In genomic region chr4:57116245-57116644, GRCh38 we compare ENCODE assay signal across 31 cellular contexts. TPM values are rescaled to one million over a fixed set of nuclear protein-coding genes. Genes with fewer than 3 reads are reported as not detected.
A peak's percentile ranks its signal among the peaks of the same experiment; 100 is the strongest.
DNase-seq lines count a peak whose midpoint lies in the region; ATAC-seq, FAIRE-seq and TF ChIP-seq lines count a peak whose summit lies in the region.
"Had no signal": no experiment of that assay in that cellular context is flagged by ENCODE, and none has a peak within 500 bp of the region (broad histone marks: within the 10 kb centered on the region; RNA-seq: fewer than 3 reads in every experiment).

No MANE protein-coding gene starts in this region.

- H2AFZ ChIP-seq in mammary epithelial cell (ENCODE audit: low read depth, low read length) (peak overlapping the region; percentile 24), endothelial cell of umbilical vein (ENCODE audit: low read depth, low read length) (no peak overlapping the region)

- H3K27ac ChIP-seq in mammary epithelial cell (ENCODE audit: insufficient read depth, low read depth, low read length) (no peak overlapping the region), endothelial cell of umbilical vein (ENCODE audit: insufficient read depth, low read depth, low read length) (no peak overlapping the region)
- H3K27ac ChIP-seq: SJSA1 had no signal

- no peak for TF ChIP-seq CTCF in mammary epithelial cell (conservative IDR thresholded peaks at IDR 0.05 in 1 of 2, IDR thresholded peaks at IDR 0.05 in 1 of 2; ENCODE audit: extremely low read depth in 1 of 2, insufficient read depth in 1 of 2, low read depth in 1 of 2, low read length in 2 of 2)
- TF ChIP-seq CTCF in MCF 10A (IDR thresholded peaks at IDR 0.05; ENCODE audit: unreplicated experiment): no peak
- no peak for TF ChIP-seq CTCF in endothelial cell of umbilical vein (IDR thresholded peaks at IDR 0.05; ENCODE audit: extremely low read depth in 1 of 2, insufficient read depth in 1 of 2, low read depth in 1 of 2, low read length in 2 of 2)
- TF ChIP-seq CTCF in GM10248 (IDR thresholded peaks at IDR 0.05; ENCODE audit: control extremely low read depth, extremely low read depth, low read depth, missing control alignments): no peak

- TF ChIP-seq POLR2A in endothelial cell of umbilical vein (IDR thresholded peaks at IDR 0.05; ENCODE audit: low read depth, low read length): no peak

- dilution Hi-C loops in mammary epithelial cell (cut with HindIII; ENCODE audit: low sequenced_read_pairs) (no loop called here), endothelial cell of umbilical vein (cut with MboI; ENCODE audit: extremely low pct_ligation_motif_present, low sequenced_read_pairs) (no loop called here)

- H3K36me3 ChIP-seq in mammary epithelial cell (ENCODE audit: insufficient read depth, low read length): no peaks in the 10 kb centered on the region
- no peaks in the 10 kb centered on the region for H3K36me3 ChIP-seq in endothelial cell of umbilical vein (ENCODE audit: control insufficient read depth in 2 of 2, extremely low read depth in 1 of 2, insufficient read depth in 2 of 2, low read length in 2 of 2)
- H3K36me3 ChIP-seq: SJSA1 had no signal

- peaks cover 35% of the 10 kb centered on the region for H3K4me1 ChIP-seq in mammary epithelial cell (ENCODE audit: insufficient read depth, low read length)
- peaks cover 25% of the 10 kb centered on the region for H3K4me1 ChIP-seq in endothelial cell of umbilical vein (ENCODE audit: control insufficient read depth, extremely low read depth, insufficient read depth, low read length)

- H3K79me2 ChIP-seq in mammary epithelial cell (ENCODE audit: insufficient read depth, low read length): no peaks in the 10 kb centered on the region
- H3K79me2 ChIP-seq in endothelial cell of umbilical vein (ENCODE audit: control insufficient read depth, insufficient read depth, low read length): no peaks in the 10 kb centered on the region

- H4K20me1 ChIP-seq in mammary epithelial cell (ENCODE audit: insufficient read depth, low read length) (no peaks in the 10 kb centered on the region), endothelial cell of umbilical vein (replicated peaks; ENCODE audit: control insufficient read depth, extremely low read depth, insufficient read depth, low read length) (no peaks in the 10 kb centered on the region)

- no peaks in the 10 kb centered on the region for H3K36me3 Mint-ChIP-seq in MCF 10A (ENCODE audit: insufficient read depth, unreplicated experiment)

- H3K4me3 ChIP-seq in mammary epithelial cell (replicated peaks in 1 of 3; ENCODE audit: insufficient read depth in 1 of 3, low read depth in 2 of 3, low read length in 3 of 3): no peak overlapping the region
- H3K4me3 ChIP-seq in endothelial cell of umbilical vein (replicated peaks in 1 of 3; ENCODE audit: insufficient read depth in 1 of 3, low read depth in 1 of 3, low read length in 3 of 3): no peak overlapping the region
- H3K4me3 ChIP-seq: SJSA1 had no signal

- H3K9me3 ChIP-seq in mammary epithelial cell (replicated peaks; ENCODE audit: insufficient read depth, low read length) (no peaks in the 10 kb centered on the region), endothelial cell of umbilical vein (replicated peaks; ENCODE audit: control insufficient read depth, insufficient read depth, low read length) (no peaks in the 10 kb centered on the region)
- H3K9me3 ChIP-seq: SJSA1 had no signal

- H3K4me1 Mint-ChIP-seq in MCF 10A (ENCODE audit: insufficient read depth, unreplicated experiment): peaks cover 39% of the 10 kb centered on the region

- H3K27ac Mint-ChIP-seq in MCF 10A (ENCODE audit: low read depth, unreplicated experiment): no peak overlapping the region
- H3K27ac Mint-ChIP-seq: CD4-positive, alpha-beta T cell had no signal

- BruUV-seq in mammary epithelial cell (replicated peaks; lab: Mats Ljungman, UMichigan) (no TSS peak), MCF 10A (replicated peaks; lab: Mats Ljungman, UMichigan) (no TSS peak), endothelial cell of umbilical vein (replicated peaks; lab: Mats Ljungman, UMichigan) (no TSS peak)

- no peaks in the 10 kb centered on the region for H3K27me3 ChIP-seq in mammary epithelial cell (ENCODE audit: insufficient read depth, low read length)
- H3K27me3 ChIP-seq in endothelial cell of umbilical vein (ENCODE audit: control insufficient read depth in 2 of 2, insufficient read depth in 2 of 2, low read length in 2 of 2): no peaks in the 10 kb centered on the region
- H3K27me3 ChIP-seq: SJSA1 had no signal

- DNase-seq in mammary epithelial cell: no peak
- no peak for DNase-seq in MCF 10A (ENCODE audit: unreplicated experiment)
- DNase-seq in RPMI7951 (ENCODE audit: low read depth): peak; percentile 62
- DNase-seq in endothelial cell of umbilical vein (ENCODE audit: low read depth, low spot score): no peak
- DNase-seq in GM10248 (ENCODE audit: extremely low spot score): no peak
- DNase-seq in SW480 (ENCODE audit: low spot score): no peak
- DNase-seq: CD4-positive, alpha-beta T cell; COR-L47; DMS53; EL; GDM1; HCEC 1CT; KBM-7; NCI-H1048; NCI-H1436; NCI-H187; NCI-H2081 treated with DMSO at 0.1 percent for 48 hours; NCI-H446; NCI-H524 treated with DMSO at 0.1 percent for 48 hours; NCI-H82; NK-92 treated with Interleukin-12 subunit alpha and Interleukin-12 subunit beta, amount 100 ng/mL, for 24 hours; PC-3; Right ventricle myocardium superior; RPMI8226 had no signal

- FAIRE-seq in endothelial cell of umbilical vein (lab: Jason Lieb, UNC): no peak
- FAIRE-seq: GM12891, H1, HTR-8/SVneo had no signal

- CTCF ChIA-PET in mammary epithelial cell (lab: Charles Lee; ENCODE audit: low non-redundant PET) (no interaction called here), MCF 10A (lab: Yijun Ruan, JAX) (no interaction called here), endothelial cell of umbilical vein (lab: Charles Lee) (interaction anchor here (1.0 kb wide), 1 partner anchor 46 kb away, joined by 3 read pairs; no protein-coding TSS in a partner anchor), GM10248 (lab: Yijun Ruan, JAX) (interaction anchor here (1.1 to 1.3 kb wide), 2 partner anchors 9 to 47 kb away, joined by 3 to 5 read pairs; no protein-coding TSS in a partner anchor)

- ATAC-seq in HG03095 (IDR thresholded peaks at IDR 0.05; ENCODE audit: unreplicated experiment): no peak
- ATAC-seq in HG02884 (IDR thresholded peaks at IDR 0.05; ENCODE audit: unreplicated experiment): no peak
- ATAC-seq: PC-3 had no signal

- intact Hi-C loops in mammary epithelial cell (cut with micrococcal nuclease) (no loop called here), MCF 10A (cut with micrococcal nuclease) (loop anchor here (10.0 kb wide), 1 partner anchor 81 kb away; no protein-coding TSS in a partner anchor), endothelial cell of umbilical vein (cut with micrococcal nuclease) (no loop called here)

- no peaks in the 10 kb centered on the region for H3K9me1 ChIP-seq in endothelial cell of umbilical vein (replicated peaks; ENCODE audit: control insufficient read depth, extremely low read depth, insufficient read depth, low read length)

- POLR2A ChIA-PET in MCF 10A (lab: Yijun Ruan, JAX): no interaction called here
- POLR2A ChIA-PET in endothelial cell of umbilical vein (lab: Charles Lee): no interaction called here
- POLR2A ChIA-PET in GM10248 (lab: Yijun Ruan, JAX): no interaction called here

- no peaks in the 10 kb centered on the region for H3K9me3 Mint-ChIP-seq in MCF 10A (ENCODE audit: unreplicated experiment)
- H3K9me3 Mint-ChIP-seq: CD4-positive, alpha-beta T cell had no signal

- in situ Hi-C loops in mammary epithelial cell (cut with MboI; ENCODE audit: low sequenced_read_pairs in 2 of 2): no loop called here

- WGBS in mammary epithelial cell (ENCODE audit: low coverage, missing lambda C conversion rate): 35% methylated on average over 3 of the region's 3 CpGs

- H3K9ac ChIP-seq in mammary epithelial cell (ENCODE audit: insufficient read depth, low read length): no peak overlapping the region
- H3K9ac ChIP-seq in endothelial cell of umbilical vein (replicated peaks; ENCODE audit: extremely low read depth, insufficient read depth, low read length): no peak overlapping the region

- H3K4me2 ChIP-seq in mammary epithelial cell (ENCODE audit: insufficient read depth, low read depth, low read length) (no peak overlapping the region), endothelial cell of umbilical vein (ENCODE audit: insufficient read depth, low read length) (no peak overlapping the region)

- no peak overlapping the region for H3K4me3 Mint-ChIP-seq in MCF 10A (ENCODE audit: unreplicated experiment)
- H3K4me3 Mint-ChIP-seq: CD4-positive, alpha-beta T cell had no signal

- H3K27me3 Mint-ChIP-seq in MCF 10A (ENCODE audit: insufficient read depth, unreplicated experiment): no peaks in the 10 kb centered on the region

TF ChIP-seq in endothelial cell of umbilical vein, 7 proteins besides CTCF, POLR2A, EP300 and RAD21:
- TF ChIP-seq MAX (IDR thresholded peaks at IDR 0.05; ENCODE audit: insufficient read depth, insufficient read length) (no peak), POLR2AphosphoS5 (IDR thresholded peaks at IDR 0.05; ENCODE audit: insufficient read depth, low read depth, low read length) (no peak), GATA2 (IDR thresholded peaks at IDR 0.05; ENCODE audit: insufficient read depth, insufficient read length, low read depth, low read length) (peak; percentile 60), EZH2 (IDR thresholded peaks at IDR 0.05; ENCODE audit: borderline replicate concordance, low read depth, low read length, severe bottlenecking) (no peak), MYC (IDR thresholded peaks at IDR 0.05; ENCODE audit: low read depth, low read length) (no peak), FOS (IDR thresholded peaks at IDR 0.05; ENCODE audit: borderline replicate concordance, insufficient read depth, low read length) (no peak), JUN (IDR thresholded peaks at IDR 0.05; ENCODE audit: borderline replicate concordance, insufficient read depth, insufficient read length, low read depth) (no peak)
TF ChIP-seq in endothelial cell of umbilical vein: peak in this region for 1.

RNA-seq across cellular contexts. Expression of gene IGFBP7, which starts 6.1 kb away (rescaled TPM):
- total RNA-seq in mammary epithelial cell: 100 to 1,000 TPM in 1 of 2 donors, 10 to 100 TPM in 1; 73.4 to 300 TPM
- polyA plus RNA-seq in mammary epithelial cell: 159 TPM
- polyA minus RNA-seq in mammary epithelial cell: 42.0 TPM
- 55.2 and 61.9 TPM in 2 replicates for total RNA-seq in MCF 10A (2022)
- 436 and 611 TPM in 2 replicates for total RNA-seq in RPMI7951 (2014; rRNA removed; shearing (Covaris generic))
- 377 and 526 TPM in 2 replicates for total RNA-seq in endothelial cell of umbilical vein
- 770 and 1,004 TPM in 2 replicates for polyA plus RNA-seq in endothelial cell of umbilical vein
- polyA plus RNA-seq in endothelial cell of umbilical vein (2011; cell fraction: cytosol; rRNA removed): 668 and 889 TPM in 2 replicates
- polyA plus RNA-seq in endothelial cell of umbilical vein (2011; cell fraction: nucleus; rRNA removed): 359 and 408 TPM in 2 replicates
- polyA plus RNA-seq in endothelial cell of umbilical vein (2012): 431 and 488 TPM in 2 replicates
- 262 and 334 TPM in 2 replicates for polyA minus RNA-seq in endothelial cell of umbilical vein
- polyA minus RNA-seq in endothelial cell of umbilical vein (2011; cell fraction: cytosol; rRNA and poly(A)+ RNA removed): 3.2 TPM
- 73.2 and 129 TPM in 2 replicates for polyA minus RNA-seq in endothelial cell of umbilical vein (2011; cell fraction: nucleus; rRNA and poly(A)+ RNA removed)
- total RNA-seq: PC-3; T-helper 1 cell treated with Interleukin-12 subunit alpha and Interleukin-12 subunit beta and Interleukin-4 antibody, amounts not matched to agents 30 ng/mL and 1 ng/mL, for 36 hours had no signal

Comparison
In these comparisons a context has a peak if more than half of its experiments do, and no peak if none do; other contexts are left out.
1. CTCF ChIA-PET loops: an anchor here in endothelial cell of umbilical vein (1.0 kb wide) and GM10248 (1.1 to 1.3 kb wide); none called in mammary epithelial cell and MCF 10A.